In genomic region chr2:238945433-238946150, GRCh38 we compare ENCODE assay signal across 8 cellular contexts.
DNase-seq lines count a peak whose midpoint lies in the region; ATAC-seq, FAIRE-seq and TF ChIP-seq lines count a peak whose summit lies in the region.

No MANE protein-coding gene starts in this region.

- no peak for TF ChIP-seq POLR2A in GM12891 (IDR thresholded peaks at IDR 0.05; ENCODE audit: low read depth, low read length)

- CTCF ChIA-PET in activated naive CD4-positive, alpha-beta T cell treated with anti-CD3 and anti-CD28 coated beads for 36 hours (lab: Charles Lee): no interaction called here

- no peak overlapping the region for H3K27ac ChIP-seq in RWPE2 (ENCODE audit: poor library complexity, severe bottlenecking)
- no peak overlapping the region for H3K27ac ChIP-seq in foreskin keratinocyte

- no peaks in the 10 kb centered on the region for H3K9me3 ChIP-seq in RWPE2 (ENCODE audit: severe bottlenecking)

- peak; percentile 33 for TF ChIP-seq CTCF in RWPE2 (IDR thresholded peaks at IDR 0.05; ENCODE audit: poor library complexity, severe bottlenecking)
- peak; percentile 64 for TF ChIP-seq CTCF in foreskin keratinocyte (conservative IDR thresholded peaks at IDR 0.05)
- TF ChIP-seq CTCF in progenitor cell of endocrine pancreas (IDR thresholded peaks at IDR 0.05; ENCODE audit: unreplicated experiment): peak; percentile 69

- H3K4me3 ChIP-seq in RWPE2 (ENCODE audit: severe bottlenecking): no peak overlapping the region

- no peak overlapping the region for H3K27ac Mint-ChIP-seq in activated naive CD4-positive, alpha-beta T cell treated with anti-CD3 and anti-CD28 coated beads for 36 hours
- H3K27ac Mint-ChIP-seq in progenitor cell of endocrine pancreas: no peak overlapping the region

- no peaks in the 10 kb centered on the region for H3K36me3 ChIP-seq in RWPE2 (ENCODE audit: low read depth)

- DNase-seq in activated naive CD4-positive, alpha-beta T cell treated with anti-CD3 and anti-CD28 coated beads for 36 hours: peak; percentile 23
- DNase-seq in activated naive CD4-positive, alpha-beta T cell treated with Interleukin-2 at 50 U/mL for 16 hours: no peak
- DNase-seq in RWPE2 (ENCODE audit: low spot score) (no peak), foreskin keratinocyte (peak in 1 of 2 donors; percentile 16), progenitor cell of endocrine pancreas (ENCODE audit: low spot score, unreplicated experiment) (no peak), GM12891 (ENCODE audit: insufficient read length, low spot score) (no peak)

- peaks cover 35% of the 10 kb centered on the region for H3K4me1 ChIP-seq in RWPE2 (ENCODE audit: insufficient read depth, poor library complexity, severe bottlenecking)
- peaks cover 22% of the 10 kb centered on the region for H3K4me1 ChIP-seq in foreskin keratinocyte

- intact Hi-C loops in activated naive CD4-positive, alpha-beta T cell treated with anti-CD3 and anti-CD28 coated beads for 36 hours (cut with micrococcal nuclease): no loop called here

- H3K36me3 Mint-ChIP-seq in activated naive CD4-positive, alpha-beta T cell treated with anti-CD3 and anti-CD28 coated beads for 36 hours (ENCODE audit: low read depth): no peaks in the 10 kb centered on the region
- no peaks in the 10 kb centered on the region for H3K36me3 Mint-ChIP-seq in progenitor cell of endocrine pancreas (ENCODE audit: insufficient read depth)

- ATAC-seq in RWPE2 (ENCODE audit: low read depth) (no peak), foreskin keratinocyte (no peak), GM18498 (IDR thresholded peaks at IDR 0.05; ENCODE audit: unreplicated experiment) (no peak), GM18520 (IDR thresholded peaks at IDR 0.05; ENCODE audit: unreplicated experiment) (no peak)

- peaks cover 9% of the 10 kb centered on the region for H3K4me1 Mint-ChIP-seq in activated naive CD4-positive, alpha-beta T cell treated with anti-CD3 and anti-CD28 coated beads for 36 hours (ENCODE audit: low read depth)
- no peaks in the 10 kb centered on the region for H3K4me1 Mint-ChIP-seq in progenitor cell of endocrine pancreas (ENCODE audit: low read depth)

- no peaks in the 10 kb centered on the region for H3K9me3 Mint-ChIP-seq in activated naive CD4-positive, alpha-beta T cell treated with anti-CD3 and anti-CD28 coated beads for 36 hours
- no peaks in the 10 kb centered on the region for H3K9me3 Mint-ChIP-seq in progenitor cell of endocrine pancreas (ENCODE audit: low read depth)

- H3K4me3 Mint-ChIP-seq in activated naive CD4-positive, alpha-beta T cell treated with anti-CD3 and anti-CD28 coated beads for 36 hours: no peak overlapping the region
- no peak overlapping the region for H3K4me3 Mint-ChIP-seq in progenitor cell of endocrine pancreas (ENCODE audit: low read depth)

- H3K27me3 ChIP-seq in RWPE2 (ENCODE audit: insufficient read depth, poor library complexity, severe bottlenecking) (no peaks in the 10 kb centered on the region), foreskin keratinocyte (no peaks in the 10 kb centered on the region)

- H3K27me3 Mint-ChIP-seq in activated naive CD4-positive, alpha-beta T cell treated with anti-CD3 and anti-CD28 coated beads for 36 hours (ENCODE audit: low read depth): no peaks in the 10 kb centered on the region
- peaks cover 32% of the 10 kb centered on the region for H3K27me3 Mint-ChIP-seq in progenitor cell of endocrine pancreas

- no peak for FAIRE-seq in GM12891 (lab: Jason Lieb, UNC)

TF ChIP-seq in GM12891, 5 proteins besides CTCF, POLR2A, EP300 and RAD21:
- no peak for TF ChIP-seq TAF1 (IDR thresholded peaks at IDR 0.05; ENCODE audit: low read depth, low read length)
- TF ChIP-seq POLR2AphosphoS5 (IDR thresholded peaks at IDR 0.05; ENCODE audit: low read depth, low read length): no peak
- no peak for TF ChIP-seq POU2F2 (IDR thresholded peaks at IDR 0.05; ENCODE audit: low read depth, low read length)
